In genomic region chr13:107715496-107715895, GRCh38 we compare ENCODE assay signal across 16 cellular contexts.
DNase-seq lines count a peak whose midpoint lies in the region; ATAC-seq and TF ChIP-seq lines count a peak whose summit lies in the region.
"Had no signal": no experiment of that assay in that cellular context is flagged by ENCODE, and none has a peak within 500 bp of the region (broad histone marks: within the 10 kb centered on the region; RNA-seq: fewer than 3 reads in every experiment).

No MANE protein-coding gene starts in this region.

- ATAC-seq in psoas muscle, result no peak
- ATAC-seq: GM23338 had no signal

- no peaks in the 10 kb centered on the region for H3K4me1 ChIP-seq in psoas muscle

- 79 to 87% (median 87%) methylated on average over 7 of the region's 7 CpGs for WGBS in psoas muscle, 3 donors

- intact Hi-C loops in psoas muscle (cut with DNase I), result no loop called here

- no peaks in the 10 kb centered on the region for H3K36me3 ChIP-seq in psoas muscle (ENCODE audit: insufficient read depth in 1 of 2, low read depth in 1 of 2)
- H3K36me3 ChIP-seq: BE2C had no signal

- no peaks in the 10 kb centered on the region for H3K9me3 ChIP-seq in psoas muscle
- H3K9me3 ChIP-seq: BE2C had no signal

- no peak overlapping the region for H3K4me3 ChIP-seq in psoas muscle
- H3K4me3 ChIP-seq: GM23338 had no signal

- no peak for TF ChIP-seq CTCF in psoas muscle (IDR thresholded peaks at IDR 0.05)

- H3K27me3 ChIP-seq in psoas muscle (ENCODE audit: insufficient read depth in 3 of 3, low read length in 2 of 3), result no peaks in the 10 kb centered on the region
- H3K27me3 ChIP-seq: BE2C had no signal

- DNase-seq in G401 (ENCODE audit: low spot score), result peak; percentile 55
- DNase-seq in NCI-H187 treated with DMSO at 0.1 percent for 48 hours (lab: John Stamatoyannopoulos, UW), result peak; percentile 85
- DNase-seq in NCI-H2107 (lab: John Stamatoyannopoulos, UW), result peak; percentile 37
- DNase-seq in cerebellar cortex (ENCODE audit: low spot score), result peak; percentile 35
- DNase-seq in DMS79 (lab: John Stamatoyannopoulos, UW), result no peak
- DNase-seq in activated CD4-positive, alpha-beta T cell treated with anti-CD3 and anti-CD28 coated beads, Interleukin-2, amount 50 U/mL, for 48 hours, result no peak
- DNase-seq in psoas muscle, result no peak
- DNase-seq: ACHN; BE2C; CD4-positive, CD25-positive, alpha-beta regulatory T cell; CD8-positive, alpha-beta memory T cell; COR-L47; GF-D8; HCEC 1CT had no signal

- in situ Hi-C loops in G401 (cut with HindIII; ENCODE audit: low sequenced_read_pairs), result no loop called here

- no peak overlapping the region for H3K27ac ChIP-seq in psoas muscle
- H3K27ac ChIP-seq: HL-60 had no signal

Comparison
In these comparisons a context has a peak if more than half of its experiments do, and no peak if none do; other contexts are left out.
1. DNase-seq: peak in G401 (single experiment), NCI-H187 treated with DMSO at 0.1 percent for 48 hours (single experiment), NCI-H2107 (single experiment) and cerebellar cortex (single experiment); none in DMS79 (single experiment), activated CD4-positive, alpha-beta T cell treated with anti-CD3 and anti-CD28 coated beads, Interleukin-2, amount 50 U/mL, for 48 hours (0 of 2) and psoas muscle (0 of 2).